Comparison of ENCODE assay signal across 27 cellular contexts in the genomic region with DNA sequence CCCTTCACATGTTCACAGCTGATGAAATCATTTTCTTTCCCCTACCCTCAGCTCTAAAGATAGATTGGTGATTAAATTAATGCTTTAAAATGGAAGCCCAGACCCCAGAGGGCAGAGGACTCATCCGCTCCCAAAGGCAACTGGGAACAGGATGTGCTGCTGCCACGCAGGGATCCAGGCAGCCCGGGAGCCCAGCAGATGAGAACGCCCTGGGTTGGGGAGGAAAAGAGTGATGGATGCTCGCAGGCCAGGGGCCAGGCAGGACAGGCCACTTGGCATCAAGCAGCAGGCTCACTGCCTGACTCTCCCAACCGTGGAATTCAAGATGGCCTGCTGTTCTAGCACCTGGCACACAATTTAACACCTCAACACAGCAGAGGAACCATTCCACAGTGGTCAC. TPM values are rescaled to one million over a fixed set of nuclear protein-coding genes. Genes with fewer than 3 reads are reported as not detected.
A peak's percentile ranks its signal among the peaks of the same experiment; 100 is the strongest.
DNase-seq lines count a peak whose midpoint lies in the region; ATAC-seq and TF ChIP-seq lines count a peak whose summit lies in the region.
"Had no signal": no experiment of that assay in that cellular context is flagged by ENCODE, and none has a peak within 500 bp of the region (broad histone marks: within the 10 kb centered on the region; RNA-seq: fewer than 3 reads in every experiment).

No MANE protein-coding gene starts in this region.

- peaks cover 42% of the 10 kb centered on the region for H3K36me3 ChIP-seq in CD4-positive, CD25-positive, alpha-beta regulatory T cell (ENCODE audit: control insufficient read depth, insufficient read depth, low read length)
- peaks cover 0 to 59% of the 10 kb centered on the region in 2 donors for H3K36me3 ChIP-seq in gastrocnemius medialis

- no peak overlapping the region for H3K4ac ChIP-seq in H9 (ENCODE audit: low read depth, low read length)

- H3K9me3 Mint-ChIP-seq in CD4-positive, CD25-positive, alpha-beta regulatory T cell, result no peaks in the 10 kb centered on the region
- no peaks in the 10 kb centered on the region for H3K9me3 Mint-ChIP-seq in H9
- H3K9me3 Mint-ChIP-seq: CD8-positive, alpha-beta T cell had no signal

- no peak overlapping the region for H2BK12ac ChIP-seq in H9 (ENCODE audit: insufficient read length, low read depth, low read length)

- H3K36me3 Mint-ChIP-seq in CD4-positive, CD25-positive, alpha-beta regulatory T cell, result peaks cover 39% of the 10 kb centered on the region
- peaks cover 9 to 45% (median 37%) of the 10 kb centered on the region in 3 experiments; a peak in 6 of 7 replicates for H3K36me3 Mint-ChIP-seq in H9 (ENCODE audit: insufficient read depth in 1 of 3, low read depth in 3 of 3)

- H3K14ac ChIP-seq in H9 (ENCODE audit: insufficient read depth, low read length), result no peak overlapping the region

- in situ Hi-C loops in gastrocnemius medialis (cut with MboI; ENCODE audit: low sequenced_read_pairs in 4 of 4), result no loop called here

- DNase-seq in CD4-positive, CD25-positive, alpha-beta regulatory T cell, result no peak
- DNase-seq in H9 (peak; percentile 29), cerebellum (ENCODE audit: low spot score) (peak; percentile 83), gastrocnemius medialis (no peak), ecto neural progenitor cell (ENCODE audit: low spot score) (no peak), HUDEP-2 (lab: John Stamatoyannopoulos, UW; ENCODE audit: unreplicated experiment in 76 of 76) (no peak), NCI-H1417 (lab: John Stamatoyannopoulos, UW) (no peak)
- DNase-seq: AML-193; Caco-2; CD8-positive, alpha-beta T cell; DMS 273 treated with DMSO at 0.1 percent for 48 hours; DMS79; EL; GF-D8; GOT3; Karpas-422; NCI-H1092 treated with DMSO at 0.1 percent for 48 hours; NCI-H146; NCI-H1930; NCI-H2227 treated with DMSO at 0.1 percent for 48 hours; NCI-H526 treated with DMSO at 0.1 percent for 48 hours; PC-9; Right ventricle myocardium superior had no signal

- H3K79me1 ChIP-seq in H9 (ENCODE audit: insufficient read depth, low read depth, low read length, poor library complexity, severe bottlenecking), result no peaks in the 10 kb centered on the region

- H3K4me3 Mint-ChIP-seq in CD4-positive, CD25-positive, alpha-beta regulatory T cell, result no peak overlapping the region
- H3K4me3 Mint-ChIP-seq in H9, result no peak overlapping the region
- H3K4me3 Mint-ChIP-seq: CD8-positive, alpha-beta T cell had no signal

- no peak for TF ChIP-seq POLR2A in gastrocnemius medialis (IDR thresholded peaks at IDR 0.05)

- no peak overlapping the region for H3K9ac ChIP-seq in H9 (ENCODE audit: extremely low read depth, insufficient read length, low read length)

- H3K4me1 ChIP-seq in CD4-positive, CD25-positive, alpha-beta regulatory T cell (ENCODE audit: control insufficient read depth, insufficient read depth, low read length, poor library complexity, severe bottlenecking), result no peaks in the 10 kb centered on the region
- H3K4me1 ChIP-seq in H9 (ENCODE audit: insufficient read depth, low read length) (no peaks in the 10 kb centered on the region), gastrocnemius medialis (peaks cover 17 to 21% of the 10 kb centered on the region in 2 donors)
- H3K4me1 ChIP-seq: Caco-2, SJSA1 had no signal

- H3K27ac Mint-ChIP-seq in CD4-positive, CD25-positive, alpha-beta regulatory T cell, result peak overlapping the region in 2 of 3 donors; percentile 80 to 87
- peak overlapping the region in 2 of 3 experiments; percentile 85 to 95; a peak in 4 of 7 replicates for H3K27ac Mint-ChIP-seq in H9
- H3K27ac Mint-ChIP-seq: CD8-positive, alpha-beta T cell had no signal

- H3K27ac ChIP-seq in CD4-positive, CD25-positive, alpha-beta regulatory T cell (ENCODE audit: insufficient read depth, low read length, poor library complexity, severe bottlenecking), result no peak overlapping the region
- H3K27ac ChIP-seq in H9 (ENCODE audit: insufficient read length, low read depth, low read length) (no peak overlapping the region), gastrocnemius medialis (peak overlapping the region in 2 of 4 donors; percentile 26 to 27)
- H3K27ac ChIP-seq: HL-60, PC-9, SJSA1 had no signal

- H4K91ac ChIP-seq in H9 (ENCODE audit: insufficient read length, low read depth, low read length), result no peak overlapping the region

- intact Hi-C loops in gastrocnemius medialis (cut with DNase I; ENCODE audit: low total_unique reads), result no loop called here

- no peak overlapping the region for H3K23ac ChIP-seq in H9 (ENCODE audit: insufficient read length, low read depth, low read length)

- no peaks in the 10 kb centered on the region for H3K27me3 ChIP-seq in CD4-positive, CD25-positive, alpha-beta regulatory T cell (ENCODE audit: control insufficient read depth, insufficient read depth, low read length)
- no peaks in the 10 kb centered on the region for H3K27me3 ChIP-seq in H9 (ENCODE audit: insufficient read depth, low read length)
- no peaks in the 10 kb centered on the region for H3K27me3 ChIP-seq in gastrocnemius medialis
- H3K27me3 ChIP-seq: SJSA1 had no signal

- no peak overlapping the region for H4K8ac ChIP-seq in H9 (replicated peaks; ENCODE audit: insufficient read length, low read depth, low read length)

- WGBS in H9 (ENCODE audit: extremely low coverage, insufficient read length, low lambda C conversion rate), result no CpG with 5 or more reads among the region's 6 CpGs

- H3K27me3 Mint-ChIP-seq in CD4-positive, CD25-positive, alpha-beta regulatory T cell, result no peaks in the 10 kb centered on the region
- no peaks in the 10 kb centered on the region for H3K27me3 Mint-ChIP-seq in H9 (ENCODE audit: low read depth)

- H3K4me1 Mint-ChIP-seq in CD4-positive, CD25-positive, alpha-beta regulatory T cell, result no peaks in the 10 kb centered on the region
- H3K4me1 Mint-ChIP-seq in H9, result peaks cover 61 to 62% of the 10 kb centered on the region in 2 experiments

- no peak overlapping the region for H3K18ac ChIP-seq in H9 (ENCODE audit: insufficient read length, low read depth, low read length)

- no peaks in the 10 kb centered on the region for H3K23me2 ChIP-seq in H9 (ENCODE audit: insufficient read length, low read depth, low read length, poor library complexity, severe bottlenecking)

- TF ChIP-seq CTCF in H9 (conservative IDR thresholded peaks at IDR 0.05) (no peak), gastrocnemius medialis (IDR thresholded peaks at IDR 0.05 in 4 of 5, conservative IDR thresholded peaks at IDR 0.05 in 1 of 5) (no peak)

- no peaks in the 10 kb centered on the region for H3K79me2 ChIP-seq in H9 (ENCODE audit: insufficient read depth, low read length)

- H2AK5ac ChIP-seq in H9 (ENCODE audit: insufficient read length, low read length), result no peak overlapping the region

- no peak overlapping the region for H4K5ac ChIP-seq in H9 (ENCODE audit: insufficient read length, low read depth, low read length)

- no peaks in the 10 kb centered on the region for H4K20me1 ChIP-seq in H9 (ENCODE audit: control insufficient read depth, insufficient read depth, insufficient read length)

- no peak overlapping the region for H2BK120ac ChIP-seq in H9 (ENCODE audit: low read depth, low read length, poor library complexity, severe bottlenecking)

- no peak overlapping the region for H3T11ph ChIP-seq in H9 (ENCODE audit: low read length)

- no peak overlapping the region for H2BK5ac ChIP-seq in H9 (ENCODE audit: insufficient read length, low read length)

- H2BK20ac ChIP-seq in H9 (ENCODE audit: low read depth, low read length, poor library complexity, severe bottlenecking), result no peak overlapping the region

- H3K4me3 ChIP-seq in CD4-positive, CD25-positive, alpha-beta regulatory T cell (ENCODE audit: low read depth, low read length), result no peak overlapping the region
- H3K4me3 ChIP-seq in gastrocnemius medialis, result no peak overlapping the region
- H3K4me3 ChIP-seq: PC-9, SJSA1 had no signal

- no peaks in the 10 kb centered on the region for H3K9me3 ChIP-seq in CD4-positive, CD25-positive, alpha-beta regulatory T cell (ENCODE audit: control insufficient read depth in 2 of 2, low read length in 2 of 2)
- H3K9me3 ChIP-seq in H9 (ENCODE audit: control insufficient read depth, low read depth, low read length), result no peaks in the 10 kb centered on the region
- no peaks in the 10 kb centered on the region for H3K9me3 ChIP-seq in gastrocnemius medialis
- H3K9me3 ChIP-seq: Caco-2, SJSA1 had no signal

- no peak overlapping the region for H2AFZ ChIP-seq in H9 (ENCODE audit: low read length)
- H2AFZ ChIP-seq: PC-9 had no signal

- no peak overlapping the region for H3K56ac ChIP-seq in H9 (ENCODE audit: insufficient read length, low read depth, low read length)

- no peak for ATAC-seq in CD4-positive, CD25-positive, alpha-beta regulatory T cell (ENCODE audit: low read depth in 2 of 2)
- peak; percentile 58 for ATAC-seq in gastrocnemius medialis
- ATAC-seq: CD8-positive, alpha-beta T cell; HCT116; HepG2 had no signal

- H2BK15ac ChIP-seq in H9 (ENCODE audit: low read depth, low read length), result no peak overlapping the region

- no peak overlapping the region for H3K4me2 ChIP-seq in H9 (ENCODE audit: insufficient read depth, insufficient read length, low read length)
- H3K4me2 ChIP-seq: PC-9 had no signal

RNA-seq across cellular contexts. Expression of gene HDHD2, which starts 41.3 kb away (rescaled TPM):
- total RNA-seq in CD4-positive, CD25-positive, alpha-beta regulatory T cell, result 18.7 TPM
- polyA plus RNA-seq in CD4-positive, CD25-positive, alpha-beta regulatory T cell, result 10 to 100 TPM; 39.4 to 46.7 (median 44.7) TPM
- total RNA-seq in H9 (2021) (51.0 and 58.5 TPM in 2 replicates), cerebellum (37.6 TPM), gastrocnemius medialis (10 to 100 TPM in 3 of 4 donors, 1 to 10 TPM in 1; 5.4 to 21.8 (median 11.9) TPM)

Comparison
In these comparisons a context has a peak if more than half of its experiments do, and no peak if none do; other contexts are left out.
1. ATAC-seq: peak in gastrocnemius medialis (2 of 2); none in CD4-positive, CD25-positive, alpha-beta regulatory T cell (0 of 2).
2. DNase-seq: peak in H9 (single experiment) and cerebellum (single experiment); none in CD4-positive, CD25-positive, alpha-beta regulatory T cell (0 of 3), gastrocnemius medialis (0 of 2), ecto neural progenitor cell (single experiment), HUDEP-2 (0 of 76) and NCI-H1417 (0 of 3).